2 cellular contexts compared by ENCODE assay signal in the genomic region with DNA sequence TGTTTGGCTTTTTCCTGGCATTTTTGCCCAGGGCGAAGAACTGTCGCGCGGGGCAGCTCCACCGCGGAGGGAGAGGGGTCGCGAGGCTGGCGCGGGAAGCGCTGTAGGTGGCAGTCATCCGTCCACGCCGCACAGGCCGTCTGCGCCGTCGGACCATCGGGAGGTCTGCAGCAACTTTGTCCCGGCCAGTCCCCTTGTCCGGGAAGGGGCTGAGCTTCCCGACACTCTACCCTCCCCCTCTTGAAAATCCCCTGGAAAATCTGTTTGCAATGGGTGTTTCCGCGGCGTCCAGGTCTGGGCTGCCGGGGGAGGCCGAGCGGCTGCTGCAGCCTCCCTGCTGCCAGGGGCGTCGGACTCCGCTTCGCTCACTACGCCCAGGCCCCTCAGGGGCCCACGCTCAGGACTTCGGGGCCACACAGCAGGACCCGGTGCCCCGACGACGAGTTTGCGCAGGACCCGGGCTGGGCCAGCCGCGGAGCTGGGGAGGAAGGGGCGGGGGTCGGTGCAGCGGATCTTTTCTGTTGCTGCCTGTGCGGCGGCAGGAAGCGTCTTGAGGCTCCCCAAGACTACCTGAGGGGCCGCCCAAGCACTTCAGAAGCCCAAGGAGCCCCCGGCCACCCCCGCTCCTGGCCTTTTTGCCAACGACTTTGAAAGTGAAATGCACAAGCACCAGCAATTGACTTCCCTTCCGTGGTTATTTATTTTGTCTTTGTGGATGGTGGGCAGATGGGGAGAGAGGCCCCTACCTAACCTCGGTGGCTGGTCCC.
TF ChIP-seq lines count a peak whose summit lies in the region.

No MANE protein-coding gene starts in this region.

TF ChIP-seq in SK-N-SH, 30 proteins besides CTCF, POLR2A, EP300 and RAD21:
- TF ChIP-seq, protein P1, sequence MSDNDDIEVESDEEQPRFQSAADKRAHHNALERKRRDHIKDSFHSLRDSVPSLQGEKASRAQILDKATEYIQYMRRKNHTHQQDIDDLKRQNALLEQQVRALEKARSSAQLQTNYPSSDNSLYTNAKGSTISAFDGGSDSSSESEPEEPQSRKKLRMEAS (IDR thresholded peaks at IDR 0.05; ENCODE audit: low read depth): no peak
- TF ChIP-seq EZH2phosphoT487 (IDR thresholded peaks at IDR 0.05; ENCODE audit: borderline replicate concordance, low read depth): peak; percentile 98
- no peak for TF ChIP-seq NFIC (IDR thresholded peaks at IDR 0.05; ENCODE audit: borderline replicate concordance)

TF ChIP-seq in SK-N-SH treated with all-trans-retinoic acid at 6 μM for 48 hours, 23 proteins besides CTCF, POLR2A, EP300 and RAD21 (continued from another document):
- TF ChIP-seq, protein P2, sequence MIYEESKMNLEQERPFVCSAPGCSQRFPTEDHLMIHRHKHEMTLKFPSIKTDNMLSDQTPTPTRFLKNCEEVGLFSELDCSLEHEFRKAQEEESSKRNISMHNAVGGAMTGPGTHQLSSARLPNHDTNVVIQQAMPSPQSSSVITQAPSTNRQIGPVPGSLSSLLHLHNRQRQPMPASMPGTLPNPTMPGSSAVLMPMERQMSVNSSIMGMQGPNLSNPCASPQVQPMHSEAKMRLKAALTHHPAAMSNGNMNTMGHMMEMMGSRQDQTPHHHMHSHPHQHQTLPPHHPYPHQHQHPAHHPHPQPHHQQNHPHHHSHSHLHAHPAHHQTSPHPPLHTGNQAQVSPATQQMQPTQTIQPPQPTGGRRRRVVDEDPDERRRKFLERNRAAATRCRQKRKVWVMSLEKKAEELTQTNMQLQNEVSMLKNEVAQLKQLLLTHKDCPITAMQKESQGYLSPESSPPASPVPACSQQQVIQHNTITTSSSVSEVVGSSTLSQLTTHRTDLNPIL (CRISPR knock-in tag; IDR thresholded peaks at IDR 0.05; ENCODE audit: low read depth): no peak
